ENCODE assay signal across 13 cellular contexts in genomic region chr12:112025808-112026375, GRCh38. TPM values are rescaled to one million over a fixed set of nuclear protein-coding genes. Genes with fewer than 3 reads are reported as not detected.
DNase-seq lines count a peak whose midpoint lies in the region; ATAC-seq, FAIRE-seq and TF ChIP-seq lines count a peak whose summit lies in the region.
"Had no signal": no experiment of that assay in that cellular context is flagged by ENCODE, and none has a peak within 500 bp of the region (broad histone marks: within the 10 kb centered on the region; RNA-seq: fewer than 3 reads in every experiment).

No MANE protein-coding gene starts in this region.

- DNase-seq in CD1c-positive myeloid dendritic cell (ENCODE audit: extremely low spot score) (peak; percentile 8), GM19239 (ENCODE audit: insufficient read length, low spot score) (no peak), activated B cell treated with CpG ODN at 0.5 μM for 24 hours (no peak), islet precursor cell (peak; percentile 79), GF-D8 (lab: John Stamatoyannopoulos, UW) (no peak)
- no peak for DNase-seq in NK-92 treated with Interleukin-12 subunit alpha and Interleukin-12 subunit beta, amount 100 ng/mL, for 24 hours (lab: John Stamatoyannopoulos, UW)
- DNase-seq: activated T-cell treated with anti-CD3 and anti-CD28 coated beads, Interleukin-2, amount 50 U/mL, for 4 hours; GOT3; hypothalamus; MG63; NCI-H510A treated with DMSO at 0.1 percent for 48 hours had no signal

- H3K9me3 Mint-ChIP-seq in activated B cell treated with CpG ODN at 0.5 μM for 24 hours = no peaks in the 10 kb centered on the region
- H3K9me3 Mint-ChIP-seq: activated T-cell treated with anti-CD3 and anti-CD28 coated beads, Interleukin-2, amount 50 U/mL, for 4 hours had no signal

- CTCF ChIA-PET in activated B cell treated with CpG ODN at 0.5 μM for 24 hours (lab: Charles Lee) = no interaction called here

- peak overlapping the region; percentile 77 for H3K27ac Mint-ChIP-seq in activated B cell treated with CpG ODN at 0.5 μM for 24 hours

- H3K4me1 Mint-ChIP-seq in activated B cell treated with CpG ODN at 0.5 μM for 24 hours = peaks cover 25% of the 10 kb centered on the region

- peak overlapping the region; percentile 40 for H3K4me3 Mint-ChIP-seq in activated B cell treated with CpG ODN at 0.5 μM for 24 hours
- H3K4me3 Mint-ChIP-seq: activated T-cell treated with anti-CD3 and anti-CD28 coated beads, Interleukin-2, amount 50 U/mL, for 4 hours had no signal

- intact Hi-C loops in activated B cell treated with CpG ODN at 0.5 μM for 24 hours (cut with micrococcal nuclease) = loop anchor here (2.0 to 5.0 kb wide), 2 partner anchors 13 to 79 kb away; partner anchors contain the start of genes ERP29 and TMEM116

- POLR2A ChIA-PET in activated B cell treated with CpG ODN at 0.5 μM for 24 hours (lab: Charles Lee) = no interaction called here

- peaks cover 68% of the 10 kb centered on the region for H3K36me3 Mint-ChIP-seq in activated B cell treated with CpG ODN at 0.5 μM for 24 hours (ENCODE audit: low read depth)

- FAIRE-seq in GM19239 (lab: Jason Lieb, UNC) = peak; percentile 81

- peak; percentile 56 for ATAC-seq in activated B cell treated with CpG ODN at 0.5 μM for 24 hours (ENCODE audit: low read depth)
- ATAC-seq in GM18909 (IDR thresholded peaks at IDR 0.05; ENCODE audit: poor library complexity, unreplicated experiment) = no peak
- no peak for ATAC-seq in HG03139 (IDR thresholded peaks at IDR 0.05; ENCODE audit: unreplicated experiment)
- ATAC-seq: activated T-cell treated with anti-CD3 and anti-CD28 coated beads, Interleukin-2, amount 50 U/mL, for 4 hours had no signal

- TF ChIP-seq CTCF in activated B cell treated with CpG ODN at 0.5 μM for 24 hours (IDR thresholded peaks at IDR 0.05) = no peak

- H3K27me3 Mint-ChIP-seq in activated B cell treated with CpG ODN at 0.5 μM for 24 hours = no peaks in the 10 kb centered on the region

RNA-seq across cellular contexts. Expression of gene ERP29, which starts 12.7 kb away (rescaled TPM):
- 133 and 135 TPM in 2 replicates for total RNA-seq in activated B cell treated with CpG ODN at 0.5 μM for 24 hours

RNA-seq across cellular contexts. Expression of gene TMEM116, which starts 12.9 kb away (rescaled TPM):
- total RNA-seq in activated B cell treated with CpG ODN at 0.5 μM for 24 hours = 6.4 and 10.5 TPM in 2 replicates

Comparison
In these comparisons a context has a peak if more than half of its experiments do, and no peak if none do; other contexts are left out.
1. DNase-seq: peak in CD1c-positive myeloid dendritic cell (single experiment) and islet precursor cell (single experiment); none in GM19239 (single experiment), activated B cell treated with CpG ODN at 0.5 μM for 24 hours (single experiment), GF-D8 (single experiment) and NK-92 treated with Interleukin-12 subunit alpha and Interleukin-12 subunit beta, amount 100 ng/mL, for 24 hours (single experiment).